8 cellular contexts compared by ENCODE assay signal in the genomic region with DNA sequence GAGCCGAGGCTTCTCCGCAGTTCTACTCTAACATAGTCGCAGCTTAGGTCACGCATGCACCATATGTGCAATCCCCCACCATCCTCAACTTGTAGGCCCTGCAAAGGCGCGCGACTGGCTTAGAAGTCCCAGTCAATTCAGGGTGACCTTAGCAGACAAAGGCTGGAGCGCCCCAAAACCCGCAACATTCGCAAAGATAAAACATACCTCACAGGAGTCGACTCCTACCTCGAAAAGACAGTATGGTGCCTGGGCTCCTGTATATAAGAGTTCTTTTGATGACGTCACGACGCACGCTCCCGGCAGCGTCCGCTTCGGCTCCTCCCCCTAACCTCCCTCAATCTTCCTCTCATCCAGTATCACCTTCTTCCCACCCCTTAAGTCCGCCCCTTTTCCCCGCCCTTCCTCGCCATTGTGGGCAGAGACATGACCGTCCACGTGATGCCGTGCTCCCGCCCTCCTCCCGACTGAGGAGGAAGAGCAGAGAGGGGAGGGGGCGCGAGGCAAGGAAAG. TPM values are rescaled to one million over a fixed set of nuclear protein-coding genes. Genes with fewer than 3 reads are reported as not detected.
DNase-seq lines count a peak whose midpoint lies in the region; ATAC-seq lines count a peak whose summit lies in the region.

Gene GAS5 (minus strand): TSS at position 237 of the 513 bp plus-strand sequence.

- H3K9me3 Mint-ChIP-seq in T-helper 2 cell treated with Interferon-gamma antibody and Interleukin-4, amounts not matched to agents 5 μg/mL and 100 μg/mL, for 36 hours, result no peaks in the 10 kb centered on the region

- ATAC-seq in GM18499 (IDR thresholded peaks at IDR 0.05; ENCODE audit: insufficient read depth, unreplicated experiment) (peak; percentile 72), HG02938 (IDR thresholded peaks at IDR 0.05; ENCODE audit: unreplicated experiment) (peak; percentile 74)

- peaks cover 53% of the 10 kb centered on the region for H3K36me3 Mint-ChIP-seq in T-helper 2 cell treated with Interferon-gamma antibody and Interleukin-4, amounts not matched to agents 5 μg/mL and 100 μg/mL, for 36 hours (ENCODE audit: low read depth)

- DNase-seq in NCI-H1930 (lab: John Stamatoyannopoulos, UW), result peak; percentile 98 to 99
- peak; percentile 98 for DNase-seq in T-helper 2 cell treated with Interferon-gamma antibody and Interleukin-4, amounts not matched to agents 5 μg/mL and 100 μg/mL, for 36 hours (ENCODE audit: low spot score)
- DNase-seq in astrocyte of the hippocampus (ENCODE audit: low read depth, low spot score), result peak; percentile 100
- peak; percentile 92 for DNase-seq in hepatic stellate cell (ENCODE audit: low spot score)
- DNase-seq in renal cortical epithelial cell (ENCODE audit: low read depth), result peak; percentile 98
- no peak for DNase-seq in HuH-7 (ENCODE audit: low spot score)

- peak within 1 kb of the TSS; percentile 99 for H3K27ac Mint-ChIP-seq in T-helper 2 cell treated with Interferon-gamma antibody and Interleukin-4, amounts not matched to agents 5 μg/mL and 100 μg/mL, for 36 hours

- H3K4me1 Mint-ChIP-seq in T-helper 2 cell treated with Interferon-gamma antibody and Interleukin-4, amounts not matched to agents 5 μg/mL and 100 μg/mL, for 36 hours (ENCODE audit: low read depth), result peaks cover 54% of the 10 kb centered on the region

- peak within 1 kb of the TSS; percentile 98 for H3K4me3 Mint-ChIP-seq in T-helper 2 cell treated with Interferon-gamma antibody and Interleukin-4, amounts not matched to agents 5 μg/mL and 100 μg/mL, for 36 hours

- no peaks in the 10 kb centered on the region for H3K27me3 Mint-ChIP-seq in T-helper 2 cell treated with Interferon-gamma antibody and Interleukin-4, amounts not matched to agents 5 μg/mL and 100 μg/mL, for 36 hours (ENCODE audit: low read depth)

RNA-seq across cellular contexts. Expression of gene GAS5, which starts in this region (rescaled TPM):
- 249 and 435 TPM in 2 replicates for total RNA-seq in renal cortical epithelial cell
